8 cellular contexts compared by ENCODE assay signal in genomic region chr6:13574571-13575376, GRCh38. TPM values are rescaled to one million over a fixed set of nuclear protein-coding genes. Genes with fewer than 3 reads are reported as not detected.
DNase-seq lines count a peak whose midpoint lies in the region; ATAC-seq and TF ChIP-seq lines count a peak whose summit lies in the region.

TSS of gene SIRT5 (plus strand) at chr6:13574601. CDS start at chr6:13584111, 9,510 bp downstream.

- intact Hi-C loops in gastrocnemius medialis (cut with DNase I; ENCODE audit: low total_unique reads) = loop anchor here (1.0 to 10.0 kb wide), 9 partner anchors 36 to 246 kb away; partner anchors contain the start of genes GFOD1, NOL7 and TBC1D7

- H3K36me3 ChIP-seq in iPS DF 6.9 (ENCODE audit: control insufficient read depth, insufficient read depth, low read length) (no peaks in the 10 kb centered on the region), gastrocnemius medialis (peaks cover 0 to under 1% of the 10 kb centered on the region in 2 donors)

- peak; percentile 40 for ATAC-seq in GM18508 (IDR thresholded peaks at IDR 0.05; ENCODE audit: insufficient read depth, unreplicated experiment)
- peak; percentile 61 for ATAC-seq in HG02981 (IDR thresholded peaks at IDR 0.05; ENCODE audit: unreplicated experiment)
- peak; percentile 73 to 77 for ATAC-seq in gastrocnemius medialis

- peak; percentile 99 for DNase-seq in NCI-H2029 (lab: John Stamatoyannopoulos, UW)
- peak; percentile 60 for DNase-seq in T1000 (lab: John Stamatoyannopoulos, UW)
- peak; percentile 82 for DNase-seq in astrocyte of the spinal cord (ENCODE audit: low read depth, low spot score)
- peak; percentile 71 for DNase-seq in iPS DF 6.9 (ENCODE audit: low read depth, low spot score)
- DNase-seq in gastrocnemius medialis = peak; percentile 67 to 82

- in situ Hi-C loops in astrocyte of the spinal cord (cut with HindIII; ENCODE audit: low sequenced_read_pairs) = no loop called here
- in situ Hi-C loops in gastrocnemius medialis (cut with MboI; ENCODE audit: low sequenced_read_pairs in 4 of 4) = loop anchor here in 1 of 4 donors (25.0 kb wide), 1 partner anchor 488 kb away; no protein-coding TSS in a partner anchor

- H3K27me3 ChIP-seq in iPS DF 6.9 (ENCODE audit: control insufficient read depth, insufficient read depth, low read length) (no peaks in the 10 kb centered on the region), gastrocnemius medialis (no peaks in the 10 kb centered on the region)

- no peak for TF ChIP-seq CTCF in 22Rv1 (IDR thresholded peaks at IDR 0.05)
- no peak for TF ChIP-seq CTCF in astrocyte of the spinal cord (IDR thresholded peaks at IDR 0.05; ENCODE audit: low read depth, low read length)
- TF ChIP-seq CTCF in gastrocnemius medialis (IDR thresholded peaks at IDR 0.05 in 4 of 5, conservative IDR thresholded peaks at IDR 0.05 in 1 of 5) = peak in 2 of 5 experiments; percentile 67 to 82

- no CpG with 5 or more reads among the region's 52 CpGs for WGBS in iPS DF 6.9 (ENCODE audit: insufficient coverage, insufficient read length)

- H3K27ac ChIP-seq in 22Rv1 (peak within 1 kb of the TSS; percentile 97), iPS DF 6.9 (ENCODE audit: low read length) (no peak within 1 kb of the TSS), gastrocnemius medialis (peak within 1 kb of the TSS; percentile 93 to 99 (median 98))

- H3K9me3 ChIP-seq in iPS DF 6.9 (ENCODE audit: control insufficient read depth, insufficient read depth, low read length) (no peaks in the 10 kb centered on the region), gastrocnemius medialis (no peaks in the 10 kb centered on the region)

- H3K4me3 ChIP-seq in astrocyte of the spinal cord (ENCODE audit: low read depth, low read length) = peak within 1 kb of the TSS; percentile 81
- H3K4me3 ChIP-seq in iPS DF 6.9 (ENCODE audit: low read length) = peak within 1 kb of the TSS; percentile 39
- H3K4me3 ChIP-seq in gastrocnemius medialis = peak within 1 kb of the TSS; percentile 76 to 98 (median 84)

- H3K4me1 ChIP-seq in iPS DF 6.9 (ENCODE audit: control insufficient read depth, insufficient read depth, low read length) = no peaks in the 10 kb centered on the region; the same call in 1 of the 2 replicates
- peaks cover 19% of the 10 kb centered on the region in 2 donors for H3K4me1 ChIP-seq in gastrocnemius medialis

- peak; percentile 90 to 93 for TF ChIP-seq POLR2A in gastrocnemius medialis (IDR thresholded peaks at IDR 0.05)

RNA-seq across cellular contexts. Expression of gene SIRT5, which starts in this region (rescaled TPM):
- total RNA-seq in gastrocnemius medialis = 10 to 100 TPM; 16.1 to 18.0 (median 17.0) TPM
